In genomic region chr16:58217341-58217925, GRCh38 we compare ENCODE assay signal across 18 cellular contexts. TPM values are rescaled to one million over a fixed set of nuclear protein-coding genes. Genes with fewer than 3 reads are reported as not detected.
DNase-seq lines count a peak whose midpoint lies in the region; ATAC-seq, FAIRE-seq and TF ChIP-seq lines count a peak whose summit lies in the region.
"Had no signal": no experiment of that assay in that cellular context is flagged by ENCODE, and none has a peak within 500 bp of the region (broad histone marks: within the 10 kb centered on the region; RNA-seq: fewer than 3 reads in every experiment).

No MANE protein-coding gene starts in this region.

- peak; percentile 46 for FAIRE-seq in K562 (lab: Jason Lieb, UNC)

- ATAC-seq in GM23338 (no peak), K562 (no peak), HG03139 (IDR thresholded peaks at IDR 0.05; ENCODE audit: unreplicated experiment) (no peak)
- ATAC-seq: HCT116 had no signal

- H3K79me2 ChIP-seq in GM23338 (replicated peaks; ENCODE audit: insufficient read depth) (no peaks in the 10 kb centered on the region), K562 (ENCODE audit: control insufficient read depth, insufficient read depth, low read length) (no peaks in the 10 kb centered on the region), OCI-LY7 (ENCODE audit: insufficient read depth, low read depth, low read length) (no peaks in the 10 kb centered on the region)

- H3F3A ChIP-seq in GM23338 (replicated peaks; ENCODE audit: low read depth) = no peaks in the 10 kb centered on the region

- no peaks in the 10 kb centered on the region for H3K27me3 ChIP-seq in GM23338 (ENCODE audit: insufficient read depth)
- H3K27me3 ChIP-seq in K562 (ENCODE audit: control insufficient read depth in 2 of 2, insufficient read depth in 2 of 2, low read length in 2 of 2) = no peaks in the 10 kb centered on the region; a peak in 2 of 5 replicates

- H3K4me3 ChIP-seq in GM23338 (no peak overlapping the region), K562 (no peak overlapping the region), OCI-LY7 (ENCODE audit: low read depth, low read length, poor library complexity, severe bottlenecking) (no peak overlapping the region)
- H3K4me3 ChIP-seq: GM23248 had no signal

- DNase-seq in A172 (ENCODE audit: low spot score) (peak; percentile 38), GM23338 (ENCODE audit: low spot score) (no peak), K562 (ENCODE audit: extremely low read depth in 1 of 4, low spot score in 3 of 4) (no peak), OCI-LY7 (ENCODE audit: low spot score) (no peak)
- no peak for DNase-seq in activated CD4-positive, CD25-positive, alpha-beta regulatory T cell (lab: John Stamatoyannopoulos, UW)
- DNase-seq: 8988T; C1 segment of cervical spinal cord; Calu3; CD4-positive, alpha-beta memory T cell; COR-L47; DMS53; DMS79 treated with DMSO at 0.1 percent for 48 hours; GF-D8; GM23248; H9; HFFc6 had no signal

- H3K4me1 Mint-ChIP-seq in GM23338 = peaks cover 5% of the 10 kb centered on the region; the same call in 2 of the 3 replicates
- H3K4me1 Mint-ChIP-seq: CD4-positive, alpha-beta memory T cell had no signal

- H3K27ac ChIP-seq in GM23338 (ENCODE audit: low read depth) (no peak overlapping the region), K562 (ENCODE audit: extremely low read depth, low read depth, low read length) (no peak overlapping the region), OCI-LY7 (ENCODE audit: low read depth, low read length, poor library complexity, severe bottlenecking) (no peak overlapping the region)
- H3K27ac ChIP-seq: GM23248 had no signal

- WGBS in K562 (ENCODE audit: insufficient coverage, low coverage, missing lambda C conversion rate) = 0% methylated on average over 2 of the region's 2 CpGs

- H2AFZ ChIP-seq in GM23338 (no peak overlapping the region), K562 (ENCODE audit: low read depth, low read length) (no peak overlapping the region), OCI-LY7 (ENCODE audit: low read length) (no peak overlapping the region)
- H2AFZ ChIP-seq: GM23248 had no signal

- BruUV-seq in K562 (replicated peaks; lab: Mats Ljungman, UMichigan) = no TSS peak
- no TSS peak for BruUV-seq in OCI-LY7 (replicated peaks; lab: Mats Ljungman, UMichigan)

- H3K9me3 ChIP-seq in K562 (replicated peaks; ENCODE audit: control insufficient read depth, insufficient read depth, low read depth, low read length) (no peaks in the 10 kb centered on the region), OCI-LY7 (ENCODE audit: low read length) (no peaks in the 10 kb centered on the region)

- H3K27me3 Mint-ChIP-seq in GM23338 (ENCODE audit: insufficient read depth, low read depth, poor library complexity) = peaks cover 5% of the 10 kb centered on the region

- TF ChIP-seq CTCF in GM23338 (conservative IDR thresholded peaks at IDR 0.05; ENCODE audit: low read depth in 2 of 2) (no peak), K562 (IDR thresholded peaks at IDR 0.05 in 2 of 3, conservative IDR thresholded peaks at IDR 0.05 in 1 of 3; ENCODE audit: insufficient read depth in 2 of 3, low read depth in 1 of 3, low read length in 3 of 3) (no peak), OCI-LY7 (conservative IDR thresholded peaks at IDR 0.05; ENCODE audit: low read length) (no peak)

- H3K36me3 ChIP-seq in GM23338 (ENCODE audit: insufficient read depth) (no peaks in the 10 kb centered on the region), K562 (ENCODE audit: control insufficient read depth, insufficient read depth, low read length) (no peaks in the 10 kb centered on the region), OCI-LY7 (ENCODE audit: insufficient read depth, low read length) (no peaks in the 10 kb centered on the region)

- no peak for TF ChIP-seq POLR2A in K562 (conservative IDR thresholded peaks at IDR 0.05)

- no peaks in the 10 kb centered on the region for H4K20me1 ChIP-seq in GM23338 (replicated peaks; ENCODE audit: insufficient read depth)
- H4K20me1 ChIP-seq in K562 (replicated peaks; ENCODE audit: control insufficient read depth, insufficient read depth, low read length) = no peaks in the 10 kb centered on the region
- no peaks in the 10 kb centered on the region for H4K20me1 ChIP-seq in OCI-LY7 (ENCODE audit: insufficient read depth, low read length)

- no peak overlapping the region for H3K4me2 ChIP-seq in GM23338
- no peak overlapping the region for H3K4me2 ChIP-seq in K562 (ENCODE audit: insufficient read depth, low read length)
- H3K4me2 ChIP-seq in OCI-LY7 (ENCODE audit: low read length) = no peak overlapping the region

- H3K4me3 Mint-ChIP-seq in GM23338 = no peak overlapping the region
- H3K4me3 Mint-ChIP-seq: CD4-positive, alpha-beta memory T cell; H9; HFFc6 had no signal

- H3K36me3 Mint-ChIP-seq in GM23338 (ENCODE audit: low read depth) = no peaks in the 10 kb centered on the region
- H3K36me3 Mint-ChIP-seq: CD4-positive, alpha-beta memory T cell had no signal

- H3K4me1 ChIP-seq in GM23338 (ENCODE audit: insufficient read depth) = no peaks in the 10 kb centered on the region
- H3K4me1 ChIP-seq in K562 (replicated peaks in 1 of 2; ENCODE audit: control insufficient read depth in 2 of 2, insufficient read depth in 2 of 2, low read length in 2 of 2) = no peaks in the 10 kb centered on the region
- no peaks in the 10 kb centered on the region for H3K4me1 ChIP-seq in OCI-LY7 (ENCODE audit: insufficient read depth, low read length, poor library complexity, severe bottlenecking)

- POLR2A ChIA-PET in K562 (lab: Yijun Ruan, JAX) (no interaction called here), OCI-LY7 (lab: Charles Lee) (no interaction called here)

- H3K9me3 Mint-ChIP-seq in GM23338 = no peaks in the 10 kb centered on the region; the same call in 2 of the 3 replicates

- H3K9me2 ChIP-seq in GM23338 (ENCODE audit: insufficient read depth) = no peaks in the 10 kb centered on the region
- H3K9me2 ChIP-seq in OCI-LY7 (ENCODE audit: insufficient read depth, low read length) = no peaks in the 10 kb centered on the region

- in situ Hi-C loops in K562 (cut with MboI) = no loop called here

- TF ChIP-seq EP300 in K562 (IDR thresholded peaks at IDR 0.05; ENCODE audit: low read length) = no peak

- H3K9me1 ChIP-seq in K562 (ENCODE audit: control insufficient read depth, insufficient read depth, low read length) = no peaks in the 10 kb centered on the region

- intact Hi-C loops in K562 (cut with micrococcal nuclease) (no loop called here), OCI-LY7 (cut with micrococcal nuclease; ENCODE audit: unreplicated experiment) (no loop called here)

- CTCF ChIA-PET in K562 (lab: Yijun Ruan, JAX; ENCODE audit: low intra/inter-chr PET ratio) = no interaction called here
- CTCF ChIA-PET in OCI-LY7 (lab: Charles Lee; ENCODE audit: unreplicated experiment) = interaction anchor here (0.6 kb wide), 1 partner anchor 67 kb away, joined by 3 read pairs; no protein-coding TSS in a partner anchor

- TF ChIP-seq RAD21 in K562 (CRISPR knock-in tag; conservative IDR thresholded peaks at IDR 0.05 in 1 of 2, IDR thresholded peaks at IDR 0.05 in 1 of 2) = no peak

- no peak overlapping the region for H3K9ac ChIP-seq in K562 (ENCODE audit: insufficient read depth in 1 of 2, low read depth in 2 of 2, low read length in 2 of 2)
- H3K9ac ChIP-seq: GM23248 had no signal

- H3K27ac Mint-ChIP-seq in GM23338 = no peak overlapping the region
- H3K27ac Mint-ChIP-seq: CD4-positive, alpha-beta memory T cell; H9; HFFc6 had no signal

TF ChIP-seq in GM23338, 12 proteins besides CTCF, POLR2A, EP300 and RAD21 (continues in another document):
- peak; percentile 69 for TF ChIP-seq ZNF331 (CRISPR knock-in tag; IDR thresholded peaks at IDR 0.05; ENCODE audit: low read depth)

TF ChIP-seq in K562, 482 proteins besides CTCF, POLR2A, EP300 and RAD21 (continues in another document):
- no peak for TF ChIP-seq U2AF2 (optimal IDR thresholded peaks at IDR 0.05; ENCODE audit: low read depth, low read length)
- no peak for TF ChIP-seq NFE2L1 (tag; IDR thresholded peaks at IDR 0.05; ENCODE audit: borderline replicate concordance, low read depth)

RNA-seq across cellular contexts. Expression of gene CSNK2A2, which starts 19.5 kb away (rescaled TPM):
- total RNA-seq in A172 (2014; rRNA removed; shearing (Covaris generic)) = 10.1 and 13.7 TPM in 2 replicates
- total RNA-seq in GM23338 (2014; rRNA removed; shearing (Covaris generic)) = 102 and 112 TPM in 2 replicates
- 40.5 and 44.7 TPM in 2 replicates for polyA plus RNA-seq in GM23338 (2016; fragmentation: Nextera tagmentation; extraction: Ambion mirVana)
- total RNA-seq in K562 (2011; cell fraction: chromatin; rRNA removed; ENCODE audit: low replicate concordance) = 26.4 and 69.6 TPM in 2 replicates
- 19.0 and 20.7 TPM in 2 replicates for total RNA-seq in K562 (2011; cell fraction: nucleolus; rRNA removed)
- 45.6 and 81.2 TPM in 2 replicates for total RNA-seq in K562 (2011; cell fraction: nucleoplasm; rRNA removed)
- 20.8 TPM in 2 replicates for total RNA-seq in K562 (2014; rRNA removed)
- 54.1 and 59.2 TPM in 2 replicates for total RNA-seq in K562 (2014; rRNA removed; fragmentation: Illumina TruSeq; extraction: Trizol)
- 44.7 and 44.8 TPM in 2 replicates for total RNA-seq in K562 (2015; rRNA removed; fragmentation: Illumina TruSeq; extraction: Trizol)
- 95.7 and 109 TPM in 2 replicates for total RNA-seq in K562 (2021)
- 48.1 and 61.2 TPM in 2 replicates for polyA plus RNA-seq in K562 (2011; rRNA removed)
- 29.2 and 61.7 TPM in 2 replicates for polyA plus RNA-seq in K562 (2011; cell fraction: cytosol; rRNA removed)
- 33.6 and 40.3 TPM in 2 replicates for polyA plus RNA-seq in K562 (2011; cell fraction: nucleus; rRNA removed)
- 62.6 and 118 TPM in 2 replicates for polyA plus RNA-seq in K562 (2012)
- 90.0 and 97.7 TPM in 2 replicates for polyA plus RNA-seq in K562 (2014; fragmentation: Illumina TruSeq; extraction: Trizol)
- polyA plus RNA-seq in K562 (2014; fragmentation: Nextera tagmentation; extraction: Ambion mirVana) = 10 to 100 TPM; 23.4 to 25.2 TPM
- 35.4 and 42.8 TPM in 2 replicates for polyA plus RNA-seq in K562 (2014; rRNA removed)
- 131 and 140 TPM in 2 replicates for polyA minus RNA-seq in K562 (2011; rRNA and poly(A)+ RNA removed)
- 65.1 and 66.0 TPM in 2 replicates for polyA minus RNA-seq in K562 (2011; cell fraction: cytosol; rRNA and poly(A)+ RNA removed)
- 13.7 and 24.1 TPM in 2 replicates for polyA minus RNA-seq in K562 (2011; cell fraction: nucleus; rRNA and poly(A)+ RNA removed)
- 20.6 and 28.7 TPM in 2 replicates for total RNA-seq in OCI-LY7 (2014; rRNA removed; shearing (Covaris generic))
- 105 and 106 TPM in 2 replicates for total RNA-seq in OCI-LY7 (2022)
